In genomic region chr20:44589522-44589921, GRCh38 we compare ENCODE assay signal across 24 cellular contexts.
"Had no signal": no experiment of that assay in that cellular context is flagged by ENCODE, and none has a peak within 500 bp of the region (broad histone marks: within the 10 kb centered on the region; RNA-seq: fewer than 3 reads in every experiment).

No MANE protein-coding gene starts in this region.

- H3K4me3 Mint-ChIP-seq: activated CD8-positive, alpha-beta T cell treated with anti-CD3 and anti-CD28 coated beads, Interleukin-2, amount 10 ng/mL, durations not matched to agents 7 days and 5 days; activated naive CD8-positive, alpha-beta T cell treated with anti-CD3 and anti-CD28 coated beads, Interleukin-2, amount 50 U/mL, for 24 hours; activated T-helper 1 cell treated with anti-CD3 and anti-CD28 coated beads, Interleukin-12 subunit alpha, Interleukin-12 subunit beta, Interleukin-2, Interleukin-4 antibody, amounts not matched to agents 30 ng/mL and 10 ng/mL and 1 ng/mL, durations not matched to agents 14 hours and 24 hours and 36 hours; naive thymus-derived CD4-positive, alpha-beta T cell; type B pancreatic cell had no signal

- H3K27me3 ChIP-seq: body of pancreas, cardiac muscle cell, foreskin keratinocyte, neutrophil had no signal

- H3K4me1 ChIP-seq: body of pancreas, foreskin keratinocyte had no signal

- H3K27me3 Mint-ChIP-seq: activated naive CD8-positive, alpha-beta T cell treated with anti-CD3 and anti-CD28 coated beads, Interleukin-2, amount 50 U/mL, for 24 hours had no signal

- H3K27ac ChIP-seq: body of pancreas, cardiac muscle cell, foreskin keratinocyte, neutrophil, parathyroid adenoma, skin epidermis, thoracic aorta, WERI-Rb-1 had no signal

- H3K9me3 Mint-ChIP-seq: activated naive CD8-positive, alpha-beta T cell treated with anti-CD3 and anti-CD28 coated beads, Interleukin-2, amount 50 U/mL, for 24 hours; activated T-helper 1 cell treated with anti-CD3 and anti-CD28 coated beads, Interleukin-12 subunit alpha, Interleukin-12 subunit beta, Interleukin-2, Interleukin-4 antibody, amounts not matched to agents 30 ng/mL and 10 ng/mL and 1 ng/mL, durations not matched to agents 14 hours and 24 hours and 36 hours; naive thymus-derived CD4-positive, alpha-beta T cell; type B pancreatic cell had no signal

- DNase-seq: activated CD4-positive, alpha-beta T cell treated with anti-CD3 and anti-CD28 coated beads for 1 hour; activated CD4-positive, alpha-beta T cell treated with anti-CD3 and anti-CD28 coated beads, Interleukin-2, amount 50 U/mL, for 1 hour; activated CD8-positive, alpha-beta T cell treated with anti-CD3 and anti-CD28 coated beads, Interleukin-2, amount 10 ng/mL, durations not matched to agents 7 days and 5 days; activated gamma-delta T cell; activated naive CD4-positive, alpha-beta T cell treated with anti-CD3 and anti-CD28 coated beads, Interleukin-2, amount 50 U/mL, for 16 hours; activated naive CD8-positive, alpha-beta T cell treated with anti-CD3 and anti-CD28 coated beads, Interleukin-2, amount 50 U/mL, for 24 hours; body of pancreas; dermis blood vessel endothelial cell; effector CD8-positive, alpha-beta T cell; foreskin keratinocyte; mesendoderm; naive thymus-derived CD4-positive, alpha-beta T cell; right cardiac atrium; stimulated activated CD4-positive, alpha-beta T cell treated with anti-CD3 and anti-CD28 coated beads, Interleukin-2, amount 100 ng/mL, for 48 hours; stimulated activated CD8-positive, alpha-beta memory T cell treated with anti-CD3 and anti-CD28 coated beads, Interleukin-4, amount 100 ng/mL, for 48 hours; stimulated activated naive CD4-positive, alpha-beta T cell; WERI-Rb-1 had no signal

- H3K9me3 ChIP-seq: body of pancreas, neutrophil, thoracic aorta had no signal

- H3K27ac Mint-ChIP-seq: activated CD8-positive, alpha-beta T cell treated with anti-CD3 and anti-CD28 coated beads, Interleukin-2, amount 10 ng/mL, durations not matched to agents 7 days and 5 days; activated naive CD8-positive, alpha-beta T cell treated with anti-CD3 and anti-CD28 coated beads, Interleukin-2, amount 50 U/mL, for 24 hours; activated T-helper 1 cell treated with anti-CD3 and anti-CD28 coated beads, Interleukin-12 subunit alpha, Interleukin-12 subunit beta, Interleukin-2, Interleukin-4 antibody, amounts not matched to agents 30 ng/mL and 10 ng/mL and 1 ng/mL, durations not matched to agents 14 hours and 24 hours and 36 hours; naive thymus-derived CD4-positive, alpha-beta T cell; type B pancreatic cell had no signal

- ATAC-seq: activated CD8-positive, alpha-beta T cell treated with anti-CD3 and anti-CD28 coated beads, Interleukin-2, amount 10 ng/mL, durations not matched to agents 7 days and 5 days; activated naive CD8-positive, alpha-beta T cell treated with anti-CD3 and anti-CD28 coated beads, Interleukin-2, amount 50 U/mL, for 24 hours; body of pancreas; foreskin keratinocyte; naive thymus-derived CD4-positive, alpha-beta T cell; right cardiac atrium had no signal

- H3K4me3 ChIP-seq: body of pancreas, cardiac muscle cell, skin epidermis, thoracic aorta had no signal

- H3K36me3 ChIP-seq: cardiac muscle cell, neutrophil, WERI-Rb-1 had no signal
